13 cellular contexts compared by ENCODE assay signal in genomic region chr20:63556873-63557478, GRCh38. TPM values are rescaled to one million over a fixed set of nuclear protein-coding genes. Genes with fewer than 3 reads are reported as not detected.
"Had no signal": no experiment of that assay in that cellular context is flagged by ENCODE, and none has a peak within 500 bp of the region (broad histone marks: within the 10 kb centered on the region; RNA-seq: fewer than 3 reads in every experiment).

No MANE protein-coding gene starts in this region.

- H3K27ac Mint-ChIP-seq: activated CD4-positive, alpha-beta memory T cell treated with anti-CD3 and anti-CD28 coated beads, Interleukin-2, amount 10 ng/mL, durations not matched to agents 7 days and 5 days had no signal

- H3K36me3 ChIP-seq: cardiac muscle cell had no signal

- DNase-seq: activated CD4-positive, alpha-beta memory T cell treated with anti-CD3 and anti-CD28 coated beads, Interleukin-2, amount 10 ng/mL, durations not matched to agents 7 days and 5 days; activated gamma-delta T cell; activated T-cell treated with anti-CD3 and anti-CD28 coated beads, Interleukin-2, amount 50 U/mL, for 48 hours; aorta; esophagus squamous epithelium; foreskin fibroblast; heart left ventricle; left ventricle myocardium inferior; mesendoderm; T-helper 9 cell had no signal

- H3K4me3 ChIP-seq: cardiac muscle cell, esophagus squamous epithelium, heart left ventricle, left ventricle myocardium inferior, skin epidermis had no signal

- H3K9me3 Mint-ChIP-seq: activated CD4-positive, alpha-beta memory T cell treated with anti-CD3 and anti-CD28 coated beads, Interleukin-2, amount 10 ng/mL, durations not matched to agents 7 days and 5 days had no signal

- H3K9me3 ChIP-seq: esophagus squamous epithelium, heart left ventricle, left ventricle myocardium inferior had no signal

- ATAC-seq: heart left ventricle had no signal

- H3K27me3 ChIP-seq: cardiac muscle cell had no signal

- H3K27ac ChIP-seq: cardiac muscle cell, esophagus squamous epithelium, heart left ventricle, left ventricle myocardium inferior, neutrophil, skin epidermis had no signal

- H3K4me3 Mint-ChIP-seq: activated CD4-positive, alpha-beta memory T cell treated with anti-CD3 and anti-CD28 coated beads, Interleukin-2, amount 10 ng/mL, durations not matched to agents 7 days and 5 days had no signal

RNA-seq across cellular contexts. Expression of gene SRMS, which starts 9.4 kb away (rescaled TPM):
- total RNA-seq: activated CD4-positive, alpha-beta memory T cell treated with anti-CD3 and anti-CD28 coated beads, Interleukin-2, amount 10 ng/mL, durations not matched to agents 7 days and 5 days; aorta; cardiac muscle cell; esophagus squamous epithelium; heart left ventricle; left ventricle myocardium inferior had no signal

RNA-seq across cellular contexts. Expression of gene PTK6, which starts 19.8 kb away (rescaled TPM):
- total RNA-seq: cardiac muscle cell, left ventricle myocardium inferior had no signal
